In genomic region chr1:169452921-169453320, GRCh38 we compare ENCODE assay signal across 32 cellular contexts. TPM values are rescaled to one million over a fixed set of nuclear protein-coding genes. Genes with fewer than 3 reads are reported as not detected.
"Had no signal": no experiment of that assay in that cellular context is flagged by ENCODE, and none has a peak within 500 bp of the region (broad histone marks: within the 10 kb centered on the region; RNA-seq: fewer than 3 reads in every experiment).

No MANE protein-coding gene starts in this region.

- H3K4me1 ChIP-seq: ascending aorta had no signal

- H3K27ac ChIP-seq: ascending aorta, cardiac muscle cell, WERI-Rb-1 had no signal

- ATAC-seq: activated CD4-positive, alpha-beta T cell treated with anti-CD3 and anti-CD28 coated beads for 36 hours; activated CD4-positive, CD25-positive, alpha-beta regulatory T cell treated with anti-CD3 and anti-CD28 coated beads, Interleukin-2, amount 50 U/mL, for 24 hours; activated CD8-positive, alpha-beta memory T cell treated with anti-CD3 and anti-CD28 coated beads, Interleukin-2, amount 10 ng/mL, durations not matched to agents 7 days and 5 days; activated CD8-positive, alpha-beta T cell treated with anti-CD3 and anti-CD28 coated beads, Interleukin-2, amount 10 ng/mL, durations not matched to agents 7 days and 5 days; activated naive CD8-positive, alpha-beta T cell treated with anti-CD3 and anti-CD28 coated beads, Interleukin-2, amount 50 U/mL, for 24 hours; WTC11 had no signal

- H3K4me3 ChIP-seq: ascending aorta, cardiac muscle cell had no signal

- DNase-seq: activated CD4-positive, alpha-beta memory T cell treated with anti-CD3 and anti-CD28 coated beads, Interleukin-2, amount 10 ng/mL, durations not matched to agents 7 days and 5 days; activated CD4-positive, alpha-beta T cell treated with anti-CD3 and anti-CD28 coated beads for 1 hour; activated CD4-positive, alpha-beta T cell treated with anti-CD3 and anti-CD28 coated beads for 36 hours; activated CD4-positive, alpha-beta T cell treated with anti-CD3 and anti-CD28 coated beads for 48 hours; activated CD4-positive, alpha-beta T cell treated with anti-CD3 and anti-CD28 coated beads, Interleukin-2, amount 10 ng/mL, durations not matched to agents 7 days and 5 days; activated CD4-positive, alpha-beta T cell treated with anti-CD3 and anti-CD28 coated beads, Interleukin-2, amount 50 U/mL, for 48 hours; activated CD4-positive, CD25-positive, alpha-beta regulatory T cell; activated CD8-positive, alpha-beta memory T cell treated with anti-CD3 and anti-CD28 coated beads for 24 hours; activated CD8-positive, alpha-beta memory T cell treated with anti-CD3 and anti-CD28 coated beads, Interleukin-2, amount 10 ng/mL, durations not matched to agents 7 days and 5 days; activated CD8-positive, alpha-beta memory T cell treated with anti-CD3 and anti-CD28 coated beads, Interleukin-2, amount 50 U/mL, for 48 hours; activated CD8-positive, alpha-beta T cell treated with anti-CD3 and anti-CD28 coated beads, Interleukin-2, amount 10 ng/mL, durations not matched to agents 7 days and 5 days; activated effector memory CD4-positive, alpha-beta T cell treated with Interleukin-2 at 50 U/mL for 16 hours; activated gamma-delta T cell; activated naive CD4-positive, alpha-beta T cell treated with anti-CD3 and anti-CD28 coated beads, Interleukin-2, amount 10 ng/mL, durations not matched to agents 7 days and 5 days; activated naive CD4-positive, alpha-beta T cell treated with Interleukin-2 at 50 U/mL for 16 hours; activated naive CD8-positive, alpha-beta T cell treated with anti-CD3 and anti-CD28 coated beads, Interleukin-2, amount 10 ng/mL, durations not matched to agents 7 days and 5 days; activated naive CD8-positive, alpha-beta T cell treated with anti-CD3 and anti-CD28 coated beads, Interleukin-2, amount 50 U/mL, for 24 hours; activated T-cell treated with anti-CD3 and anti-CD28 coated beads, Interleukin-2, amount 50 U/mL, for 24 hours; activated T-cell treated with anti-CD3 and anti-CD28 coated beads, Interleukin-2, amount 50 U/mL, for 48 hours; amygdala; anterior cingulate cortex; caudate nucleus; cerebellar nuclear complex; T-helper 1 cell; T-helper 2 cell; T-helper 9 cell; WERI-Rb-1 had no signal

- H3K27me3 ChIP-seq: ascending aorta, cardiac muscle cell had no signal

- FAIRE-seq: bronchial epithelial cell had no signal

- H3K36me3 ChIP-seq: ascending aorta, cardiac muscle cell, WERI-Rb-1 had no signal

RNA-seq across cellular contexts. Expression of gene CCDC181, which starts 25.6 kb away (rescaled TPM):
- total RNA-seq: activated CD4-positive, alpha-beta memory T cell treated with anti-CD3 and anti-CD28 coated beads, Interleukin-2, amount 10 ng/mL, durations not matched to agents 7 days and 5 days; activated CD4-positive, alpha-beta T cell treated with anti-CD3 and anti-CD28 coated beads, Interleukin-2, amount 10 ng/mL, durations not matched to agents 7 days and 5 days; activated CD8-positive, alpha-beta T cell treated with anti-CD3 and anti-CD28 coated beads, Interleukin-2, amount 10 ng/mL, durations not matched to agents 7 days and 5 days; activated naive CD8-positive, alpha-beta T cell treated with anti-CD3 and anti-CD28 coated beads, Interleukin-2, amount 10 ng/mL, durations not matched to agents 7 days and 5 days; ascending aorta had no signal
